In genomic region chr16:68377221-68377620, GRCh38 we compare ENCODE assay signal across 23 cellular contexts.
"Had no signal": no experiment of that assay in that cellular context is flagged by ENCODE, and none has a peak within 500 bp of the region (broad histone marks: within the 10 kb centered on the region; RNA-seq: fewer than 3 reads in every experiment).

No MANE protein-coding gene starts in this region.

- H3K27me3 ChIP-seq: neural progenitor cell, ovary, stomach, testis, uterus had no signal

- H2AFZ ChIP-seq: neural progenitor cell had no signal

- H3K9me3 ChIP-seq: left ventricle myocardium inferior, ovary, stomach, testis, tibial artery, uterus had no signal

- H3K4me1 ChIP-seq: left ventricle myocardium inferior, uterus had no signal

- H3K27ac ChIP-seq: left ventricle myocardium inferior, neural progenitor cell, ovary, stomach, testis, tibial artery, uterus had no signal

- FAIRE-seq: islet of Langerhans had no signal

- DNase-seq: immature natural killer cell; left ventricle myocardium inferior; mesendoderm; naive B cell; natural killer cell; nephron progenitor cell; ovary; right cardiac atrium; stimulated activated CD4-positive, alpha-beta T cell treated with anti-CD3 and anti-CD28 coated beads, Interleukin-12 subunit alpha, Interleukin-12 subunit beta, amount 100 ng/mL, for 4 hours; stimulated activated CD4-positive, alpha-beta T cell treated with anti-CD3 and anti-CD28 coated beads, Interleukin-15, amount 100 ng/mL, for 24 hours; stimulated activated CD4-positive, alpha-beta T cell treated with anti-CD3 and anti-CD28 coated beads, Interleukin-2, amount 100 ng/mL, for 24 hours; stimulated activated CD4-positive, alpha-beta T cell treated with anti-CD3 and anti-CD28 coated beads, Interleukin-4, amount 100 ng/mL, for 1 hour; stimulated activated naive B cell treated with anti-CD40 and anti-IgM and Interleukin-4, amounts not matched to agents 10 μg/mL and 1 μg/mL and 100 μg/mL, for 72 hours; stimulated activated naive CD8-positive, alpha-beta T cell treated with anti-CD3 and anti-CD28 coated beads, Interleukin-15, Interleukin-2, amounts not matched to agents 100 U/mL and 50 U/mL, for 24 hours; stomach; testis; tibial artery; uterus had no signal

- H3K9ac ChIP-seq: neural progenitor cell had no signal

- H3K36me3 ChIP-seq: left ventricle myocardium inferior, neural progenitor cell, ovary, tibial artery, uterus had no signal

- ATAC-seq: natural killer cell; sciatic nerve; stimulated activated naive B cell treated with anti-CD40 and anti-IgM and Interleukin-4, amounts not matched to agents 10 μg/mL and 1 μg/mL and 100 μg/mL, for 72 hours; stimulated activated naive CD8-positive, alpha-beta T cell treated with anti-CD3 and anti-CD28 coated beads, Interleukin-15, Interleukin-2, amounts not matched to agents 100 U/mL and 50 U/mL, for 24 hours had no signal

- H3K4me3 ChIP-seq: left ventricle myocardium inferior, lung, neural progenitor cell, ovary, skin epidermis, stomach, testis, tibial artery, uterus had no signal
